In genomic region chr17:67509390-67509789, GRCh38 we compare ENCODE assay signal across 7 cellular contexts.
DNase-seq lines count a peak whose midpoint lies in the region; ATAC-seq and TF ChIP-seq lines count a peak whose summit lies in the region.
"Not testable (repeated sequence)": the region's sequence is repeated elsewhere in the genome, so short reads cannot be mapped to it uniquely, and the experiment has no call there.

No MANE protein-coding gene starts in this region.

- peaks cover 16% of the 10 kb centered on the region for H3K36me3 Mint-ChIP-seq in WTC11
- not testable (repeated sequence) for H3K36me3 Mint-ChIP-seq in dendritic cell treated with granulocyte-macrophage colony-stimulating factor and Interleukin-4, amounts not matched to agents 40 ng/mL and 50 ng/mL, for 4 days (ENCODE audit: low read depth); natural killer cell

- POLR2A ChIA-PET in HEK293 (lab: Yijun Ruan, JAX); WTC11 (lab: Charles Lee): not testable (repeated sequence)

- intact Hi-C loops in dendritic cell treated with granulocyte-macrophage colony-stimulating factor and Interleukin-4, amounts not matched to agents 40 ng/mL and 50 ng/mL, for 4 days (cut with micrococcal nuclease); natural killer cell (cut with micrococcal nuclease); spleen (cut with DNase I; ENCODE audit: low total_unique reads): not testable (repeated sequence)

- not testable (repeated sequence) for TF ChIP-seq EP300 in upper lobe of left lung (IDR thresholded peaks at IDR 0.05)

- CTCF ChIA-PET in HEK293 (lab: Yijun Ruan, JAX); WTC11 (lab: Charles Lee): not testable (repeated sequence)

- WGBS in spleen, 5 donors, result 84 to 96% (median 94%) methylated on average over 5 of the region's 5 CpGs
- 87 to 89% methylated on average over 5 of the region's 5 CpGs for WGBS in upper lobe of left lung, 2 donors

- TF ChIP-seq CTCF in HEK293 (tag by site-specific recombination; IDR thresholded peaks at IDR 0.05); WTC11 (IDR thresholded peaks at IDR 0.05); right atrium auricular region (IDR thresholded peaks at IDR 0.05); natural killer cell (IDR thresholded peaks at IDR 0.05); spleen (IDR thresholded peaks at IDR 0.05 in 8 of 11, conservative IDR thresholded peaks at IDR 0.05 in 3 of 11); upper lobe of left lung (IDR thresholded peaks at IDR 0.05): not testable (repeated sequence)

- ATAC-seq in WTC11; natural killer cell; upper lobe of left lung (ENCODE audit: low FRiP score in 2 of 2): not testable (repeated sequence)

- not testable (repeated sequence) for H3K27me3 Mint-ChIP-seq in WTC11 (ENCODE audit: low read depth); dendritic cell treated with granulocyte-macrophage colony-stimulating factor and Interleukin-4, amounts not matched to agents 40 ng/mL and 50 ng/mL, for 4 days; natural killer cell (ENCODE audit: low read depth in 2 of 2)

- not testable (repeated sequence) for H3K27me3 ChIP-seq in right atrium auricular region; spleen (replicated peaks in 1 of 7); upper lobe of left lung

- H3K4me1 Mint-ChIP-seq in WTC11, result peaks cover 47% of the 10 kb centered on the region
- H3K4me1 Mint-ChIP-seq in dendritic cell treated with granulocyte-macrophage colony-stimulating factor and Interleukin-4, amounts not matched to agents 40 ng/mL and 50 ng/mL, for 4 days (ENCODE audit: low read depth), result peaks cover 15% of the 10 kb centered on the region
- peaks cover 58 to 67% of the 10 kb centered on the region in 2 donors for H3K4me1 Mint-ChIP-seq in natural killer cell

- peak overlapping the region; percentile 64; the same call in 1 of the 2 replicates for H3K27ac Mint-ChIP-seq in WTC11
- peak overlapping the region; percentile 88 for H3K27ac Mint-ChIP-seq in dendritic cell treated with granulocyte-macrophage colony-stimulating factor and Interleukin-4, amounts not matched to agents 40 ng/mL and 50 ng/mL, for 4 days
- H3K27ac Mint-ChIP-seq in natural killer cell, result peak overlapping the region; percentile 69 to 75

- not testable (repeated sequence) for H3K4me1 ChIP-seq in HEK293 (ENCODE audit: control insufficient read depth, insufficient read depth, low read length)
- peaks cover 0 to 13% of the 10 kb centered on the region in 2 donors for H3K4me1 ChIP-seq in right atrium auricular region
- peaks cover 0 to 26% (median 8%) of the 10 kb centered on the region in 6 donors for H3K4me1 ChIP-seq in spleen
- H3K4me1 ChIP-seq in upper lobe of left lung, result peaks cover 10 to 16% (median 13%) of the 10 kb centered on the region in 4 donors

- not testable (repeated sequence) for H3K4me3 ChIP-seq in HEK293 (ENCODE audit: low read depth, low read length); right atrium auricular region; upper lobe of left lung
- H3K4me3 ChIP-seq in spleen, result peak overlapping the region in 1 of 8 donors; percentile 9

- H3K27ac ChIP-seq in HEK293 (ENCODE audit: extremely low read depth, low read depth, low read length), result not testable (repeated sequence)
- peak overlapping the region; percentile 26 to 70 for H3K27ac ChIP-seq in right atrium auricular region
- peak overlapping the region in 6 of 8 donors; percentile 29 to 77 (median 70) for H3K27ac ChIP-seq in spleen
- H3K27ac ChIP-seq in upper lobe of left lung, result peak overlapping the region in 3 of 4 donors; percentile 63 to 67 (median 64)

- H3K36me3 ChIP-seq in HEK293 (ENCODE audit: control insufficient read depth in 2 of 2, insufficient read depth in 1 of 2, low read length in 2 of 2); right atrium auricular region; spleen; upper lobe of left lung: not testable (repeated sequence)

- DNase-seq in WTC11 (ENCODE audit: low spot score); right atrium auricular region (ENCODE audit: low spot score); natural killer cell; spleen; upper lobe of left lung: not testable (repeated sequence)

- peaks cover 17% of the 10 kb centered on the region for H3K9me3 Mint-ChIP-seq in WTC11
- peaks cover 18% of the 10 kb centered on the region for H3K9me3 Mint-ChIP-seq in dendritic cell treated with granulocyte-macrophage colony-stimulating factor and Interleukin-4, amounts not matched to agents 40 ng/mL and 50 ng/mL, for 4 days
- not testable (repeated sequence) for H3K9me3 Mint-ChIP-seq in natural killer cell

- H3K9me3 ChIP-seq in HEK293 (ENCODE audit: control insufficient read depth, insufficient read depth, low read depth, low read length); right atrium auricular region; upper lobe of left lung: not testable (repeated sequence)
- peaks cover 0 to 17% (median 8%) of the 10 kb centered on the region in 8 donors for H3K9me3 ChIP-seq in spleen

- H3K4me3 Mint-ChIP-seq in WTC11, natural killer cell: not testable (repeated sequence)
- peak overlapping the region; percentile 73 for H3K4me3 Mint-ChIP-seq in dendritic cell treated with granulocyte-macrophage colony-stimulating factor and Interleukin-4, amounts not matched to agents 40 ng/mL and 50 ng/mL, for 4 days

- TF ChIP-seq POLR2A in spleen (IDR thresholded peaks at IDR 0.05); upper lobe of left lung (IDR thresholded peaks at IDR 0.05): not testable (repeated sequence)

TF ChIP-seq in HEK293, 187 proteins besides CTCF, POLR2A, EP300 and RAD21 (continues in another document):
- TF ChIP-seq GFI1B (tag by site-specific recombination; IDR thresholded peaks at IDR 0.05) (0 out of 2 replicates have a peak, but pooled peaks have one; percentile 26), ZNF664 (tag by site-specific recombination; IDR thresholded peaks at IDR 0.05) (0 out of 2 replicates have a peak, but pooled peaks have one; percentile 45), ZNF138 (tag by site-specific recombination; IDR thresholded peaks at IDR 0.05; ENCODE audit: borderline replicate concordance) (0 out of 2 replicates have a peak, but pooled peaks have one; percentile 72), ZNF654 (tag by site-specific recombination; IDR thresholded peaks at IDR 0.05; ENCODE audit: low read depth) (peak; percentile 33; the same call in 1 of the 2 replicates), ZNF433 (tag by site-specific recombination; IDR thresholded peaks at IDR 0.05; ENCODE audit: low read depth) (peak; percentile 15; the same call in 1 of the 2 replicates), SP3 (tag by site-specific recombination; IDR thresholded peaks at IDR 0.05) (peak; percentile 23; the same call in 1 of the 2 replicates), ZNF558 (tag by site-specific recombination; IDR thresholded peaks at IDR 0.05) (peak; percentile 71), ZNF394 (tag by site-specific recombination; IDR thresholded peaks at IDR 0.05; ENCODE audit: borderline replicate concordance) (peak; percentile 93), ZNF555 (tag by site-specific recombination; conservative IDR thresholded peaks at IDR 0.05) (peak; percentile 82), ZXDB (tag by site-specific recombination; IDR thresholded peaks at IDR 0.05) (peak; percentile 56; the same call in 1 of the 2 replicates)

TF ChIP-seq in WTC11, 78 proteins besides CTCF, POLR2A, EP300 and RAD21:
- peak; percentile 57 for TF ChIP-seq HMGA2 (CRISPR knock-in tag; IDR thresholded peaks at IDR 0.05)
